In the genomic region with DNA sequence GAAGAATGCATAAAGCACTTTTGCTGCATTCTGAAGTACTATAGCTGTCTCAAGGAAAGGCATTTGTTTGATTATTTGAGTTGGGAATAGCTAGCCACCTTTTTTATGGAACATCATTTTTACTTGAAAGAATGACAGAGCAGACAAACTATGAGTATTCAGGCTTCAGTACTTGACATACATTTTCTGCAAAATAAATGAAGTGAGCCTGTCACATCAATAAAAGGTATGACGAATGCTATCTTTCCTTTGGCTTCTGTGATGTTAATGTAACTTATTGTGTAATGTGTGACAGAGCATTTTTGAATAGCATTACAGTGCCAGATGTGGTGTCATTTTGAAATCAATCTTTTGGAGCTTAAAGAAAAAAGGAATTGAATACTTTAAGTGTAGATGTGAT, we compare ENCODE assay signal across 24 cellular contexts.
"Had no signal": no experiment of that assay in that cellular context is flagged by ENCODE, and none has a peak within 500 bp of the region (broad histone marks: within the 10 kb centered on the region; RNA-seq: fewer than 3 reads in every experiment).

No MANE protein-coding gene starts in this region.

- H3K27me3 Mint-ChIP-seq: dendritic cell treated with granulocyte-macrophage colony-stimulating factor and Interleukin-4, amounts not matched to agents 40 ng/mL and 50 ng/mL, for 4 days; effector memory CD8-positive, alpha-beta T cell had no signal

- H3K9me3 Mint-ChIP-seq: dendritic cell treated with granulocyte-macrophage colony-stimulating factor and Interleukin-4, amounts not matched to agents 40 ng/mL and 50 ng/mL, for 4 days had no signal

- H3K36me3 ChIP-seq: colonic mucosa, esophagus muscularis mucosa, esophagus squamous epithelium, gastrocnemius medialis, gastroesophageal sphincter, heart left ventricle, heart right ventricle had no signal

- H3K9me3 ChIP-seq: colonic mucosa, esophagus muscularis mucosa, esophagus squamous epithelium, gastrocnemius medialis, gastroesophageal sphincter, heart left ventricle, heart right ventricle had no signal

- H3K27ac ChIP-seq: colonic mucosa, coronary artery, dorsolateral prefrontal cortex, epithelial cell of prostate, esophagus muscularis mucosa, esophagus squamous epithelium, foreskin keratinocyte, gastrocnemius medialis, gastroesophageal sphincter, heart left ventricle, heart right ventricle had no signal

- H3K4me3 Mint-ChIP-seq: dendritic cell treated with granulocyte-macrophage colony-stimulating factor and Interleukin-4, amounts not matched to agents 40 ng/mL and 50 ng/mL, for 4 days; effector memory CD8-positive, alpha-beta T cell; endodermal cell had no signal

- H3K27me3 ChIP-seq: colonic mucosa, esophagus muscularis mucosa, esophagus squamous epithelium, foreskin keratinocyte, gastrocnemius medialis, gastroesophageal sphincter, heart left ventricle, heart right ventricle had no signal

- H3K4me1 ChIP-seq: colonic mucosa, esophagus muscularis mucosa, esophagus squamous epithelium, foreskin keratinocyte, gastrocnemius medialis, gastroesophageal sphincter, heart left ventricle, heart right ventricle had no signal

- DNase-seq: colonic mucosa; cortex of kidney; dermis blood vessel endothelial cell; dorsolateral prefrontal cortex; effector CD4-positive, alpha-beta T cell; effector CD8-positive, alpha-beta T cell; effector memory CD4-positive, alpha-beta T cell; effector memory CD8-positive, alpha-beta T cell; endodermal cell; erythroblast; esophagus squamous epithelium; foreskin fibroblast; foreskin keratinocyte; foreskin melanocyte; gastrocnemius medialis; glutamatergic neuron; head of caudate nucleus; heart left ventricle; heart right ventricle had no signal

- H3K4me3 ChIP-seq: colonic mucosa, coronary artery, dorsolateral prefrontal cortex, esophagus muscularis mucosa, esophagus squamous epithelium, gastrocnemius medialis, gastroesophageal sphincter, heart left ventricle, heart right ventricle had no signal

- H3K27ac Mint-ChIP-seq: dendritic cell treated with granulocyte-macrophage colony-stimulating factor and Interleukin-4, amounts not matched to agents 40 ng/mL and 50 ng/mL, for 4 days; effector memory CD8-positive, alpha-beta T cell; endodermal cell had no signal
